8 cellular contexts compared by ENCODE assay signal in genomic region chr2:148643998-148644884, GRCh38. TPM values are rescaled to one million over a fixed set of nuclear protein-coding genes. Genes with fewer than 3 reads are reported as not detected.
A peak's percentile ranks its signal among the peaks of the same experiment; 100 is the strongest.
DNase-seq lines count a peak whose midpoint lies in the region; ATAC-seq and TF ChIP-seq lines count a peak whose summit lies in the region.

A gene with protein sequence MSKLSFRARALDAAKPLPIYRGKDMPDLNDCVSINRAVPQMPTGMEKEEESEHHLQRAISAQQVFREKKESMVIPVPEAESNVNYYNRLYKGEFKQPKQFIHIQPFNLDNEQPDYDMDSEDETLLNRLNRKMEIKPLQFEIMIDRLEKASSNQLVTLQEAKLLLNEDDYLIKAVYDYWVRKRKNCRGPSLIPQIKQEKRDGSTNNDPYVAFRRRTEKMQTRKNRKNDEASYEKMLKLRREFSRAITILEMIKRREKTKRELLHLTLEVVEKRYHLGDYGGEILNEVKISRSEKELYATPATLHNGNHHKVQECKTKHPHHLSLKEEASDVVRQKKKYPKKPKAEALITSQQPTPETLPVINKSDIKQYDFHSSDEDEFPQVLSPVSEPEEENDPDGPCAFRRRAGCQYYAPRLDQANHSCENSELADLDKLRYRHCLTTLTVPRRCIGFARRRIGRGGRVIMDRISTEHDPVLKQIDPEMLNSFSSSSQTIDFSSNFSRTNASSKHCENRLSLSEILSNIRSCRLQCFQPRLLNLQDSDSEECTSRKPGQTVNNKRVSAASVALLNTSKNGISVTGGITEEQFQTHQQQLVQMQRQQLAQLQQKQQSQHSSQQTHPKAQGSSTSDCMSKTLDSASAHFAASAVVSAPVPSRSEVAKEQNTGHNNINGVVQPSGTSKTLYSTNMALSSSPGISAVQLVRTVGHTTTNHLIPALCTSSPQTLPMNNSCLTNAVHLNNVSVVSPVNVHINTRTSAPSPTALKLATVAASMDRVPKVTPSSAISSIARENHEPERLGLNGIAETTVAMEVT (plus strand): TSS chr2:148644751. CDS start chr2:148645018, 267 bp downstream.

- peaks cover 29% of the 10 kb centered on the region for H3K4me1 Mint-ChIP-seq in activated CD4-positive, alpha-beta T cell treated with anti-CD3 and anti-CD28 coated beads, Interleukin-2, amount 10 ng/mL, durations not matched to agents 7 days and 5 days

- peak; percentile 55 for ATAC-seq in GM19025 (IDR thresholded peaks at IDR 0.05; ENCODE audit: low read depth, unreplicated experiment)
- peak; percentile 65 for ATAC-seq in HG03354 (IDR thresholded peaks at IDR 0.05; ENCODE audit: poor library complexity, severe bottlenecking, unreplicated experiment)

- 0 out of 2 replicates have a peak, but pooled peaks have one; percentile 4 for TF ChIP-seq CTCF in AG10803 (conservative IDR thresholded peaks at IDR 0.05; ENCODE audit: low read length)

- peak within 1 kb of the TSS; percentile 88 for H3K4me3 Mint-ChIP-seq in activated CD4-positive, alpha-beta T cell treated with anti-CD3 and anti-CD28 coated beads, Interleukin-2, amount 10 ng/mL, durations not matched to agents 7 days and 5 days

- peak within 1 kb of the TSS; percentile 92 for H3K4me3 ChIP-seq in AG10803 (ENCODE audit: low read length)

- peak; percentile 75 for DNase-seq in AG10803 (ENCODE audit: low read depth)
- peak; percentile 84 to 91 for DNase-seq in NCI-H526 (lab: John Stamatoyannopoulos, UW)
- DNase-seq in activated CD4-positive, alpha-beta T cell treated with anti-CD3 and anti-CD28 coated beads, Interleukin-2, amount 10 ng/mL, durations not matched to agents 7 days and 5 days: peak; percentile 83
- DNase-seq in cortex of kidney (lab: John Stamatoyannopoulos, UW): peak; percentile 68
- DNase-seq in left kidney (ENCODE audit: low read depth, low spot score): peak; percentile 94
- DNase-seq in stimulated activated CD4-positive, alpha-beta T cell treated with anti-CD3 and anti-CD28 coated beads, Interleukin-2, amount 100 ng/mL, for 24 hours: peak; percentile 86 to 89

- peaks cover 5% of the 10 kb centered on the region for H3K36me3 Mint-ChIP-seq in activated CD4-positive, alpha-beta T cell treated with anti-CD3 and anti-CD28 coated beads, Interleukin-2, amount 10 ng/mL, durations not matched to agents 7 days and 5 days (ENCODE audit: low read depth)

- POLR2A ChIA-PET in activated CD4-positive, alpha-beta T cell treated with anti-CD3 and anti-CD28 coated beads, Interleukin-2, amount 10 ng/mL, durations not matched to agents 7 days and 5 days (lab: Charles Lee): interaction anchor here (1.1 kb wide), 1 partner anchor 135 kb away, joined by 5 read pairs; no protein-coding TSS in a partner anchor

- CTCF ChIA-PET in activated CD4-positive, alpha-beta T cell treated with anti-CD3 and anti-CD28 coated beads, Interleukin-2, amount 10 ng/mL, durations not matched to agents 7 days and 5 days (lab: Charles Lee): interaction anchor here (0.6 to 1.6 kb wide), 3 partner anchors 10 to 135 kb away, joined by 3 to 6 read pairs (median 4); no protein-coding TSS in a partner anchor

- no peaks in the 10 kb centered on the region for H3K9me3 Mint-ChIP-seq in activated CD4-positive, alpha-beta T cell treated with anti-CD3 and anti-CD28 coated beads, Interleukin-2, amount 10 ng/mL, durations not matched to agents 7 days and 5 days

- H3K27me3 Mint-ChIP-seq in activated CD4-positive, alpha-beta T cell treated with anti-CD3 and anti-CD28 coated beads, Interleukin-2, amount 10 ng/mL, durations not matched to agents 7 days and 5 days: peaks cover 21% of the 10 kb centered on the region

- peak within 1 kb of the TSS; percentile 93 for H3K27ac Mint-ChIP-seq in activated CD4-positive, alpha-beta T cell treated with anti-CD3 and anti-CD28 coated beads, Interleukin-2, amount 10 ng/mL, durations not matched to agents 7 days and 5 days

RNA-seq across cellular contexts. Expression of the gene that starts here (rescaled TPM):
- 10 to 100 TPM; 32.0 to 38.1 TPM for total RNA-seq in activated CD4-positive, alpha-beta T cell treated with anti-CD3 and anti-CD28 coated beads, Interleukin-2, amount 10 ng/mL, durations not matched to agents 7 days and 5 days

Comparison
In these comparisons a context has a peak if more than half of its experiments do, and no peak if none do; other contexts are left out.
1. Peak in every context shown above with its lines: DNase-seq, ATAC-seq and H3K4me3 ChIP-seq.